In genomic region chr9:2144619-2145018, GRCh38 we compare ENCODE assay signal across 18 cellular contexts.
"Had no signal": no experiment of that assay in that cellular context is flagged by ENCODE, and none has a peak within 500 bp of the region (broad histone marks: within the 10 kb centered on the region; RNA-seq: fewer than 3 reads in every experiment).

No MANE protein-coding gene starts in this region.

- DNase-seq: activated CD4-positive, alpha-beta T cell treated with anti-CD3 and anti-CD28 coated beads for 36 hours; activated CD4-positive, alpha-beta T cell treated with anti-CD3 and anti-CD28 coated beads, Interleukin-2, amount 50 U/mL, for 48 hours; activated gamma-delta T cell treated with Interleukin-2 at 50 U/mL for 16 hours; amniotic stem cell; dermis blood vessel endothelial cell; effector memory CD4-positive, alpha-beta T cell; esophagus squamous epithelium; mesenchymal stem cell; naive thymus-derived CD4-positive, alpha-beta T cell; right lobe of liver; small intestine; stimulated activated CD4-positive, alpha-beta T cell treated with anti-CD3 and anti-CD28 coated beads, Interleukin-4, amount 100 ng/mL, for 1 hour; thyroid gland had no signal

- H3K9me3 Mint-ChIP-seq: T-helper 2 cell treated with Interferon-gamma antibody and Interleukin-4, amounts not matched to agents 5 μg/mL and 100 μg/mL, for 36 hours had no signal

- H3K9ac ChIP-seq: parathyroid adenoma had no signal

- H3K36me3 ChIP-seq: cardiac muscle cell, right lobe of liver, thyroid gland had no signal

- H3K4me1 ChIP-seq: parathyroid adenoma, right lobe of liver, thyroid gland had no signal

- H3K27me3 Mint-ChIP-seq: activated CD4-positive, alpha-beta T cell treated with anti-CD3 and anti-CD28 coated beads for 36 hours; naive thymus-derived CD4-positive, alpha-beta T cell had no signal

- H3K27ac ChIP-seq: cardiac muscle cell, esophagus squamous epithelium, parathyroid adenoma, right lobe of liver, thyroid gland had no signal

- H2AFZ ChIP-seq: parathyroid adenoma had no signal

- H3K4me3 Mint-ChIP-seq: activated CD4-positive, alpha-beta T cell treated with anti-CD3 and anti-CD28 coated beads for 36 hours; T-helper 2 cell treated with Interferon-gamma antibody and Interleukin-4, amounts not matched to agents 5 μg/mL and 100 μg/mL, for 36 hours; WTC11 had no signal

- H3K27me3 ChIP-seq: cardiac muscle cell, esophagus squamous epithelium, right lobe of liver, thyroid gland had no signal

- H3K4me3 ChIP-seq: cardiac muscle cell, esophagus squamous epithelium, right lobe of liver, thyroid gland had no signal

- H3K9me3 ChIP-seq: esophagus squamous epithelium, right lobe of liver, thyroid gland had no signal

- ATAC-seq: activated CD4-positive, alpha-beta T cell treated with anti-CD3 and anti-CD28 coated beads for 36 hours; activated naive CD4-positive, alpha-beta T cell treated with anti-CD3 and anti-CD28 coated beads, Interleukin-2, amount 50 U/mL, for 72 hours; naive thymus-derived CD4-positive, alpha-beta T cell; right lobe of liver; WTC11 had no signal

- H3K27ac Mint-ChIP-seq: activated CD4-positive, alpha-beta T cell treated with anti-CD3 and anti-CD28 coated beads for 36 hours; T-helper 2 cell treated with Interferon-gamma antibody and Interleukin-4, amounts not matched to agents 5 μg/mL and 100 μg/mL, for 36 hours; WTC11 had no signal
